23 cellular contexts compared by ENCODE assay signal in the genomic region with DNA sequence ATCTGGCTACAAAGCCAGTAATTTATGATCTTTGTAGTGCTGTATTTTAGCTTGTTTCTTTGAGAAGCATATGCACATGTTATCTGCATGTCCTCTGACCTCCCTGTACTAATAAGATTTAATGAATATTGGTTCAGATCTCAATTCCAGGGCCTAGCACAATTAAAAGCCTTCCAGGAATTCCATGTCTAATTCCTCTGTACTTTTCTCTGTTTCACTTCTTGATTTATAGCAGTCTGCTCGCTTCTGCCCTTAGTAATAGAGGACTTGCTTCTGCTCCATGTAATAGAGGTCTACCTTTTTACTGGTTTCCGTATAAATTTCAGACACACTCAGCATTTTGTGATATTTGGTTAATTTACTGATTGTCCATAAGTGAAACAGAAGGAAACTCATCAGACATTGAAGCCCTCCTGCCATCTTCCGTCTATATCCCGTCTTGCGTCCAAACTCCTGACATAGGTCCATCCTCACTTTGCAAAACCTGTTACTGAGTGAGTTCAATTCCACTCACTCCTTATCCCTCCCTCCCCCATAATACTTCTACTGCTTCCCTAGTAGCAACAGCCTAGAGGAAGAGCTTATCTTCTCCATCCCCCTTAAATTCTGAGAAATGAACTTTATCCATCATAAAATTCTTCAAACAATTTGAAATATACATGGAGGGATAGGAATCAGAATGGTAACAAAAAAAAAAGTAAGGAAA. TPM values are rescaled to one million over a fixed set of nuclear protein-coding genes. Genes with fewer than 3 reads are reported as not detected.
DNase-seq lines count a peak whose midpoint lies in the region; FAIRE-seq and TF ChIP-seq lines count a peak whose summit lies in the region.
"Had no signal": no experiment of that assay in that cellular context is flagged by ENCODE, and none has a peak within 500 bp of the region (broad histone marks: within the 10 kb centered on the region; RNA-seq: fewer than 3 reads in every experiment).

No MANE protein-coding gene starts in this region.

- no peak for TF ChIP-seq EP300 in esophagus muscularis mucosa (IDR thresholded peaks at IDR 0.05)
- TF ChIP-seq EP300 in sigmoid colon (IDR thresholded peaks at IDR 0.05) = no peak

- FAIRE-seq in G401.6 (lab: Jason Lieb, UNC) = peak; percentile 36
- FAIRE-seq: GM12892, islet of Langerhans had no signal

- no peak overlapping the region for H3K4me2 ChIP-seq in OCI-LY3 (ENCODE audit: low read length)
- H3K4me2 ChIP-seq: hepatocyte had no signal

- TF ChIP-seq CTCF in OCI-LY3 (IDR thresholded peaks at IDR 0.05; ENCODE audit: low read depth, low read length) (no peak), esophagus muscularis mucosa (IDR thresholded peaks at IDR 0.05) (no peak), sigmoid colon (IDR thresholded peaks at IDR 0.05) (no peak), testis (IDR thresholded peaks at IDR 0.05) (no peak)

- H3K4me1 Mint-ChIP-seq in activated naive CD8-positive, alpha-beta T cell treated with anti-CD3 and anti-CD28 coated beads for 36 hours = no peaks in the 10 kb centered on the region
- H3K4me1 Mint-ChIP-seq: CD4-positive, alpha-beta memory T cell had no signal

- intact Hi-C loops in esophagus muscularis mucosa (cut with DNase I) = no loop called here
- intact Hi-C loops in sigmoid colon (cut with DNase I) = no loop called here
- intact Hi-C loops in testis (cut with DNase I; ENCODE audit: low total_unique reads) = no loop called here

- H3K4me3 Mint-ChIP-seq in activated naive CD8-positive, alpha-beta T cell treated with anti-CD3 and anti-CD28 coated beads for 36 hours = no peak overlapping the region
- H3K4me3 Mint-ChIP-seq: brain; CD4-positive, alpha-beta memory T cell had no signal

- H3K4me1 ChIP-seq in OCI-LY3 (ENCODE audit: low read length) (peaks cover 5% of the 10 kb centered on the region; the same call in 1 of the 2 replicates), esophagus muscularis mucosa (peaks cover 6 to 45% (median 30%) of the 10 kb centered on the region in 4 donors), sigmoid colon (peaks cover 0 to 50% (median 21%) of the 10 kb centered on the region in 4 donors), testis (no peaks in the 10 kb centered on the region)
- H3K4me1 ChIP-seq: parathyroid adenoma, right lobe of liver had no signal

- no peaks in the 10 kb centered on the region for H3K27me3 ChIP-seq in OCI-LY3 (ENCODE audit: low read depth, low read length)
- no peaks in the 10 kb centered on the region for H3K27me3 ChIP-seq in esophagus muscularis mucosa
- H3K27me3 ChIP-seq in sigmoid colon = no peaks in the 10 kb centered on the region
- H3K27me3 ChIP-seq in testis = no peaks in the 10 kb centered on the region
- H3K27me3 ChIP-seq: hepatocyte, right lobe of liver had no signal

- H3K36me3 ChIP-seq in OCI-LY3 (replicated peaks; ENCODE audit: low read depth, low read length) = no peaks in the 10 kb centered on the region
- peaks cover 0 to 4% (median 1%) of the 10 kb centered on the region in 4 donors for H3K36me3 ChIP-seq in esophagus muscularis mucosa
- no peaks in the 10 kb centered on the region for H3K36me3 ChIP-seq in sigmoid colon
- H3K36me3 ChIP-seq in testis (ENCODE audit: low read depth, missing control alignments) = no peaks in the 10 kb centered on the region
- H3K36me3 ChIP-seq: right lobe of liver had no signal

- H3K27me3 Mint-ChIP-seq in activated naive CD8-positive, alpha-beta T cell treated with anti-CD3 and anti-CD28 coated beads for 36 hours = no peaks in the 10 kb centered on the region
- H3K27me3 Mint-ChIP-seq: brain; CD4-positive, alpha-beta memory T cell had no signal

- H3K27ac ChIP-seq in OCI-LY3 (ENCODE audit: low read length) (no peak overlapping the region), esophagus muscularis mucosa (replicated peaks in 1 of 4) (peak overlapping the region; percentile 11 to 67 (median 46)), sigmoid colon (peak overlapping the region; percentile 41 to 61 (median 50)), testis (no peak overlapping the region)
- H3K27ac ChIP-seq: hepatocyte, parathyroid adenoma, right lobe of liver had no signal

- 84% methylated on average over 5 of the region's 5 CpGs for WGBS in esophagus muscularis mucosa
- WGBS in sigmoid colon, 2 donors = 89 to 94% methylated on average over 5 of the region's 5 CpGs
- 73 to 84% methylated on average over 5 of the region's 5 CpGs for WGBS in testis, 2 donors

- H3K4me3 ChIP-seq in OCI-LY3 (ENCODE audit: low read length) = no peak overlapping the region
- H3K4me3 ChIP-seq in esophagus muscularis mucosa = peak overlapping the region in 1 of 4 donors; percentile 0
- H3K4me3 ChIP-seq in sigmoid colon = peak overlapping the region in 1 of 4 donors; percentile 4
- H3K4me3 ChIP-seq in testis = no peak overlapping the region
- H3K4me3 ChIP-seq: hepatocyte, lung, right lobe of liver had no signal

- no peaks in the 10 kb centered on the region for H3K9me3 Mint-ChIP-seq in activated naive CD8-positive, alpha-beta T cell treated with anti-CD3 and anti-CD28 coated beads for 36 hours
- H3K9me3 Mint-ChIP-seq: brain had no signal

- no peak overlapping the region for H3K9ac ChIP-seq in OCI-LY3 (ENCODE audit: low read length)
- H3K9ac ChIP-seq: parathyroid adenoma had no signal

- H2AFZ ChIP-seq in OCI-LY3 (ENCODE audit: low read depth, low read length) = peak overlapping the region; percentile 49; the same call in 1 of the 2 replicates
- H2AFZ ChIP-seq: hepatocyte, parathyroid adenoma had no signal

- DNase-seq in esophagus muscularis mucosa (ENCODE audit: extremely low spot score) = no peak
- no peak for DNase-seq in sigmoid colon
- DNase-seq in medulla oblongata (ENCODE audit: extremely low spot score) = no peak
- no peak for DNase-seq in activated naive CD8-positive, alpha-beta T cell treated with anti-CD3 and anti-CD28 coated beads for 36 hours
- no peak for DNase-seq in ecto neural progenitor cell (ENCODE audit: low spot score)
- no peak for DNase-seq in testis
- DNase-seq: activated CD4-positive, alpha-beta T cell treated with anti-CD3 and anti-CD28 coated beads for 4 hours; CD4-positive, alpha-beta memory T cell; DMS79; HCEC 1CT; NCI-H1105 treated with DMSO at 0.1 percent for 48 hours; NCI-H510A; right lobe of liver; T-helper 1 cell had no signal

- no peak overlapping the region for H3K27ac Mint-ChIP-seq in activated naive CD8-positive, alpha-beta T cell treated with anti-CD3 and anti-CD28 coated beads for 36 hours
- H3K27ac Mint-ChIP-seq: activated naive CD4-positive, alpha-beta T cell treated with anti-CD3 and anti-CD28 coated beads, Interleukin-2, amount 50 U/mL, for 72 hours; CD4-positive, alpha-beta memory T cell had no signal

- H3K9me3 ChIP-seq in OCI-LY3 (ENCODE audit: insufficient read depth, low read length) (no peaks in the 10 kb centered on the region), esophagus muscularis mucosa (no peaks in the 10 kb centered on the region), sigmoid colon (no peaks in the 10 kb centered on the region), testis (no peaks in the 10 kb centered on the region)
- H3K9me3 ChIP-seq: right lobe of liver had no signal

- no peaks in the 10 kb centered on the region for H3K36me3 Mint-ChIP-seq in activated naive CD8-positive, alpha-beta T cell treated with anti-CD3 and anti-CD28 coated beads for 36 hours
- H3K36me3 Mint-ChIP-seq: activated naive CD4-positive, alpha-beta T cell treated with anti-CD3 and anti-CD28 coated beads, Interleukin-2, amount 50 U/mL, for 72 hours; brain; CD4-positive, alpha-beta memory T cell had no signal

- no peaks in the 10 kb centered on the region for H3K79me2 ChIP-seq in OCI-LY3 (ENCODE audit: low read length)
- H3K79me2 ChIP-seq: parathyroid adenoma had no signal

- TF ChIP-seq POLR2A in esophagus muscularis mucosa (IDR thresholded peaks at IDR 0.05; ENCODE audit: low read depth) = no peak
- TF ChIP-seq POLR2A in sigmoid colon (IDR thresholded peaks at IDR 0.05) = no peak
- TF ChIP-seq POLR2A in testis (IDR thresholded peaks at IDR 0.05) = no peak

- H4K20me1 ChIP-seq in OCI-LY3 (ENCODE audit: insufficient read depth, low read length) = no peaks in the 10 kb centered on the region

RNA-seq across cellular contexts. Expression of a gene that starts 27.9 kb away (rescaled TPM):
- total RNA-seq in esophagus muscularis mucosa (100 to 1,000 TPM; 117 to 181 (median 158) TPM), sigmoid colon (100 to 1,000 TPM; 213 to 298 (median 250) TPM), testis (100 to 1,000 TPM in 1 of 2 donors, 10 to 100 TPM in 1; 78.8 to 113 TPM)
- polyA plus RNA-seq in sigmoid colon (10 to 100 TPM in 1 of 3 donors, 1 to 10 TPM in 2; 8.4 to 20.6 (median 8.6) TPM), testis (ENCODE audit: insufficient read depth, low read depth, low replicate concordance) (23.1 TPM)
- total RNA-seq in activated naive CD8-positive, alpha-beta T cell treated with anti-CD3 and anti-CD28 coated beads for 36 hours = not detected
- total RNA-seq: activated naive CD4-positive, alpha-beta T cell treated with anti-CD3 and anti-CD28 coated beads, Interleukin-2, amount 50 U/mL, for 72 hours had no signal
- polyA plus RNA-seq: CD4-positive, alpha-beta memory T cell had no signal

Comparison
In these comparisons a context has a peak if more than half of its experiments do, and no peak if none do; other contexts are left out.
1. H3K27ac ChIP-seq: peak in esophagus muscularis mucosa (4 of 4) and sigmoid colon (4 of 4); none in OCI-LY3 (single experiment) and testis (0 of 2).
2. RNA of a gene that starts 27.9 kb away (total RNA-seq): 213 to 298 TPM in sigmoid colon, 117 to 181 TPM in esophagus muscularis mucosa and 78.8 to 113 TPM in testis; not detected in activated naive CD8-positive, alpha-beta T cell treated with anti-CD3 and anti-CD28 coated beads for 36 hours; every median in the first group is over 10 times any median in the second.